In the genomic region with DNA sequence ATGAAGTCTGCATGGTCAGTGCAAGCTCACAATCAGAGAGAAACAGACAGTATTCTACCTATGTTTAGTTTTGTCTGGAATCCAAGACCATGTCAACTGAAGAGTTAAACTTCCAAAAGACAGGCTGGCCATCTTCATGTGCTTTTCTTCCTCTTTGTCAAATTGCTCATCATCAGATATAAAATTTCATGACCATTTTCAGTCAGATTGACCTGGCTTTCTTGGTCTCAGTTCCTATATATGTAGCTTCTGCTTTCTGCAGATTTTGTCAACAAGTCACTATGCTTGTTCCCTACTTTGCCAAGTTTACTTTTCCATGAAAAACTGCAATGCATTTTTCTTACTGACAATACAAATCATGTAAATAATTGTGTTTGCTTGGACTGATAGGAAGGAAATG, we compare ENCODE assay signal across 15 cellular contexts.
"Had no signal": no experiment of that assay in that cellular context is flagged by ENCODE, and none has a peak within 500 bp of the region (broad histone marks: within the 10 kb centered on the region; RNA-seq: fewer than 3 reads in every experiment).

No MANE protein-coding gene starts in this region.

- H3K27me3 ChIP-seq: brain microvascular endothelial cell, esophagus squamous epithelium, heart right ventricle, pancreas had no signal

- H3K9me3 ChIP-seq: esophagus squamous epithelium, heart right ventricle, pancreas had no signal

- H3K4me3 ChIP-seq: esophagus squamous epithelium, heart right ventricle, pancreas had no signal

- FAIRE-seq: pancreas had no signal

- DNase-seq: activated CD4-positive, alpha-beta T cell treated with anti-CD3 and anti-CD28 coated beads, Interleukin-2, amount 50 U/mL, for 4 hours; activated naive CD4-positive, alpha-beta T cell; activated naive CD8-positive, alpha-beta T cell treated with anti-CD3 and anti-CD28 coated beads for 36 hours; activated T-cell treated with anti-CD3 and anti-CD28 coated beads for 4 hours; amniotic stem cell; brain microvascular endothelial cell; cortex of kidney; effector memory CD4-positive, alpha-beta T cell; esophagus squamous epithelium; heart right ventricle; immature natural killer cell; natural killer cell; pancreas; stimulated activated CD8-positive, alpha-beta memory T cell treated with anti-CD3 and anti-CD28 coated beads, Interleukin-4, amount 100 ng/mL, for 48 hours; stimulated activated naive CD4-positive, alpha-beta T cell had no signal

- ATAC-seq: natural killer cell had no signal

- H3K4me1 ChIP-seq: pancreas had no signal

- H3K27ac ChIP-seq: brain microvascular endothelial cell, esophagus squamous epithelium, pancreas had no signal
